In genomic region chr2:111464362-111464761, GRCh38 we compare ENCODE assay signal across 7 cellular contexts.
A peak's percentile ranks its signal among the peaks of the same experiment; 100 is the strongest.
DNase-seq lines count a peak whose midpoint lies in the region; ATAC-seq, FAIRE-seq and TF ChIP-seq lines count a peak whose summit lies in the region.
"Not testable (repeated sequence)": the region's sequence is repeated elsewhere in the genome, so short reads cannot be mapped to it uniquely, and the experiment has no call there.

No MANE protein-coding gene starts in this region.

- not testable (repeated sequence) for DNase-seq in IMR-90; OCI-LY7 (ENCODE audit: low spot score); chondrocyte (ENCODE audit: low spot score); osteocyte (ENCODE audit: extremely low spot score, unreplicated experiment)
- peak; percentile 59 for DNase-seq in kidney

- H3K36me3 Mint-ChIP-seq in chondrocyte (ENCODE audit: low read depth); osteocyte (ENCODE audit: unreplicated experiment): not testable (repeated sequence)

- not testable (repeated sequence) for H3K9me3 Mint-ChIP-seq in chondrocyte (ENCODE audit: low read depth); osteocyte (ENCODE audit: unreplicated experiment)

- H4K91ac ChIP-seq in IMR-90 (ENCODE audit: insufficient read depth, low read depth, low read length) = not testable (repeated sequence)

- POLR2A ChIA-PET in IMR-90 (lab: Charles Lee; ENCODE audit: unreplicated experiment); OCI-LY7 (lab: Charles Lee): not testable (repeated sequence)

- CTCF ChIA-PET in IMR-90 (lab: Yijun Ruan, JAX); OCI-LY7 (lab: Charles Lee; ENCODE audit: unreplicated experiment): not testable (repeated sequence)

- not testable (repeated sequence) for H3K9me2 ChIP-seq in OCI-LY7 (ENCODE audit: insufficient read depth, low read length)

- not testable (repeated sequence) for H3K23ac ChIP-seq in IMR-90 (ENCODE audit: low read depth, low read length)

- peak overlapping the region; percentile 50; the same call in 1 of the 2 replicates for H3K27ac ChIP-seq in IMR-90 (ENCODE audit: insufficient read depth, low read length)
- H3K27ac ChIP-seq in OCI-LY7 (ENCODE audit: low read depth, low read length, poor library complexity, severe bottlenecking) = not testable (repeated sequence)
- H3K27ac ChIP-seq in kidney (ENCODE audit: low read depth in 2 of 2, low read length in 2 of 2) = peak overlapping the region in 1 of 2 donors; percentile 28

- H2BK20ac ChIP-seq in IMR-90 (ENCODE audit: low read depth, low read length) = not testable (repeated sequence)

- dilution Hi-C loops in IMR-90 (cut with HindIII; ENCODE audit: low sequenced_read_pairs, unreplicated experiment) = not testable (repeated sequence)

- not testable (repeated sequence) for H3K56ac ChIP-seq in IMR-90 (ENCODE audit: extremely low read depth, insufficient read depth, low read length)

- no CpG with 5 or more reads among the region's 10 CpGs for WGBS in IMR-90 (ENCODE audit: extremely low coverage in 2 of 2, insufficient read length in 1 of 2), 2 experiments

- not testable (repeated sequence) for TF ChIP-seq RAD21 in IMR-90 (IDR thresholded peaks at IDR 0.05; ENCODE audit: low read length)

- FAIRE-seq in kidney (lab: Jason Lieb, UNC) = not testable (repeated sequence)

- peak; percentile 2 for ATAC-seq in GM18498 (IDR thresholded peaks at IDR 0.05; ENCODE audit: unreplicated experiment)
- peak; percentile 5 for ATAC-seq in IMR-90 (ENCODE audit: low read depth)
- peak; percentile 5; the same call in 2 of the 3 replicates for ATAC-seq in SK-N-SH treated with all-trans-retinoic acid at 6 μM for 48 hours

- H3K36me3 ChIP-seq in IMR-90 (ENCODE audit: control insufficient read depth, insufficient read depth, low read length); OCI-LY7 (ENCODE audit: insufficient read depth, low read length); kidney (ENCODE audit: control insufficient read depth in 1 of 2, insufficient read depth in 2 of 2, low read length in 2 of 2): not testable (repeated sequence)

- H3K9me1 ChIP-seq in IMR-90 (ENCODE audit: insufficient read depth, low read length) = not testable (repeated sequence)

- not testable (repeated sequence) for H3K9me3 ChIP-seq in IMR-90 (ENCODE audit: control insufficient read depth, insufficient read depth, low read length); OCI-LY7 (ENCODE audit: low read length); kidney (ENCODE audit: control insufficient read depth in 1 of 2, low read length in 2 of 2)

- H4K8ac ChIP-seq in IMR-90 (ENCODE audit: low read depth in 2 of 2, low read length in 2 of 2) = not testable (repeated sequence)

- H3K27ac Mint-ChIP-seq in chondrocyte (ENCODE audit: unreplicated experiment) (peak overlapping the region; percentile 49), osteocyte (ENCODE audit: unreplicated experiment) (peak overlapping the region; percentile 78)

- in situ Hi-C loops in IMR-90 (cut with MboI; ENCODE audit: low sequenced_read_pairs) = not testable (repeated sequence)

- H3K4me1 Mint-ChIP-seq in chondrocyte (ENCODE audit: low read depth) (peaks cover 22% of the 10 kb centered on the region), osteocyte (ENCODE audit: unreplicated experiment) (peaks cover 30% of the 10 kb centered on the region)

- peaks cover 15% of the 10 kb centered on the region for H3K4me1 ChIP-seq in IMR-90 (ENCODE audit: control insufficient read depth, insufficient read depth, low read length)
- peaks cover 24% of the 10 kb centered on the region for H3K4me1 ChIP-seq in OCI-LY7 (ENCODE audit: insufficient read depth, low read length, poor library complexity, severe bottlenecking)
- H3K4me1 ChIP-seq in kidney (ENCODE audit: control insufficient read depth in 1 of 2, insufficient read depth in 1 of 2, low read depth in 1 of 2, low read length in 2 of 2) = not testable (repeated sequence)

- H2AK5ac ChIP-seq in IMR-90 (ENCODE audit: low read depth, low read length) = not testable (repeated sequence)

- not testable (repeated sequence) for H2BK120ac ChIP-seq in IMR-90 (ENCODE audit: low read depth, low read length)

- intact Hi-C loops in IMR-90 (cut with micrococcal nuclease) = loop anchor here (10.0 kb wide), 1 partner anchor 200 kb away; no protein-coding TSS in a partner anchor
- intact Hi-C loops in OCI-LY7 (cut with micrococcal nuclease; ENCODE audit: unreplicated experiment); kidney (cut with DNase I): not testable (repeated sequence)

- not testable (repeated sequence) for H2BK15ac ChIP-seq in IMR-90 (ENCODE audit: low read depth, low read length)

- not testable (repeated sequence) for TF ChIP-seq POLR2A in IMR-90 (IDR thresholded peaks at IDR 0.05; ENCODE audit: low read depth, low read length)

- peaks cover 58% of the 10 kb centered on the region for H4K20me1 ChIP-seq in IMR-90 (ENCODE audit: insufficient read depth, low read length)
- not testable (repeated sequence) for H4K20me1 ChIP-seq in OCI-LY7 (ENCODE audit: insufficient read depth, low read length)

- not testable (repeated sequence) for H2AK9ac ChIP-seq in IMR-90 (replicated peaks; ENCODE audit: low read depth, low read length, poor library complexity)

- not testable (repeated sequence) for H4K5ac ChIP-seq in IMR-90 (ENCODE audit: low read depth, low read length)

- TF ChIP-seq CTCF in IMR-90 (conservative IDR thresholded peaks at IDR 0.05; ENCODE audit: low read depth, low read length); OCI-LY7 (conservative IDR thresholded peaks at IDR 0.05; ENCODE audit: low read length); chondrocyte (IDR thresholded peaks at IDR 0.05); kidney (IDR thresholded peaks at IDR 0.05; ENCODE audit: borderline replicate concordance, extremely low read depth, insufficient read depth); osteocyte (IDR thresholded peaks at IDR 0.05): not testable (repeated sequence)

- H3K27me3 ChIP-seq in IMR-90 (ENCODE audit: control insufficient read depth, insufficient read depth, low read length) = not testable (repeated sequence)

- H3K4me2 ChIP-seq in IMR-90 (ENCODE audit: low read depth, low read length) = peak overlapping the region; percentile 88
- peak overlapping the region; percentile 70; the same call in 1 of the 2 replicates for H3K4me2 ChIP-seq in OCI-LY7 (ENCODE audit: low read length)

- H3K27me3 Mint-ChIP-seq in chondrocyte (ENCODE audit: low read depth); osteocyte (ENCODE audit: unreplicated experiment): not testable (repeated sequence)

- H3K79me2 ChIP-seq in OCI-LY7 (ENCODE audit: insufficient read depth, low read depth, low read length) = not testable (repeated sequence)

- not testable (repeated sequence) for H3K4me3 Mint-ChIP-seq in chondrocyte (ENCODE audit: unreplicated experiment)
- H3K4me3 Mint-ChIP-seq in osteocyte (ENCODE audit: unreplicated experiment) = peak overlapping the region; percentile 45

- not testable (repeated sequence) for H3K4me3 ChIP-seq in IMR-90 (ENCODE audit: insufficient read depth, low read depth, low read length); OCI-LY7 (ENCODE audit: low read depth, low read length, poor library complexity, severe bottlenecking); kidney (ENCODE audit: low read length in 2 of 2)

- H2AFZ ChIP-seq in IMR-90 (replicated peaks; ENCODE audit: low read length, poor library complexity); OCI-LY7 (ENCODE audit: low read length): not testable (repeated sequence)

- 0 out of 2 replicates have a peak overlapping the region, but pooled peaks have one; percentile 27 for H3K18ac ChIP-seq in IMR-90 (ENCODE audit: low read depth, low read length)

- not testable (repeated sequence) for H3K79me1 ChIP-seq in IMR-90 (ENCODE audit: low read depth in 1 of 2, low read length in 2 of 2)

- H3K9ac ChIP-seq in IMR-90 (ENCODE audit: low read depth, low read length); kidney (ENCODE audit: low read length in 2 of 2): not testable (repeated sequence)

- not testable (repeated sequence) for H3K4ac ChIP-seq in IMR-90 (ENCODE audit: low read depth, low read length)

- not testable (repeated sequence) for H3K14ac ChIP-seq in IMR-90 (replicated peaks; ENCODE audit: low read depth, low read length)

- H2BK5ac ChIP-seq in IMR-90 (ENCODE audit: low read depth, low read length, poor library complexity, severe bottlenecking) = not testable (repeated sequence)

- not testable (repeated sequence) for BruUV-seq in IMR-90 (replicated peaks; lab: Mats Ljungman, UMichigan); OCI-LY7 (replicated peaks; lab: Mats Ljungman, UMichigan)
